Comparison of ENCODE assay signal across 8 cellular contexts in genomic region chr10:98135222-98135899, GRCh38. TPM values are rescaled to one million over a fixed set of nuclear protein-coding genes. Genes with fewer than 3 reads are reported as not detected.
DNase-seq lines count a peak whose midpoint lies in the region; ATAC-seq and TF ChIP-seq lines count a peak whose summit lies in the region.

No MANE protein-coding gene starts in this region.

- peaks cover 3% of the 10 kb centered on the region for H3K36me3 ChIP-seq in OCI-LY3 (replicated peaks; ENCODE audit: low read depth, low read length)
- no peaks in the 10 kb centered on the region for H3K36me3 ChIP-seq in esophagus muscularis mucosa
- H3K36me3 ChIP-seq in osteoblast (ENCODE audit: insufficient read depth, low read length), result no peaks in the 10 kb centered on the region

- no peaks in the 10 kb centered on the region for H3K27me3 Mint-ChIP-seq in activated naive CD4-positive, alpha-beta T cell treated with anti-CD3 and anti-CD28 coated beads, Interleukin-2, amount 50 U/mL, for 24 hours

- H3K27ac ChIP-seq in OCI-LY3 (ENCODE audit: low read length) (peak overlapping the region; percentile 98), esophagus muscularis mucosa (replicated peaks in 1 of 4) (peak overlapping the region; percentile 87 to 93 (median 88)), osteoblast (ENCODE audit: low read depth, low read length) (peak overlapping the region; percentile 94)

- H3K27me3 ChIP-seq in OCI-LY3 (ENCODE audit: low read depth, low read length) (no peaks in the 10 kb centered on the region), esophagus muscularis mucosa (no peaks in the 10 kb centered on the region), osteoblast (ENCODE audit: insufficient read depth, low read length) (no peaks in the 10 kb centered on the region)

- WGBS in esophagus muscularis mucosa, result 22% methylated on average over 13 of the region's 13 CpGs

- peak overlapping the region; percentile 99 for H3K9ac ChIP-seq in OCI-LY3 (ENCODE audit: low read length)

- H3K4me3 Mint-ChIP-seq in activated naive CD4-positive, alpha-beta T cell treated with anti-CD3 and anti-CD28 coated beads, Interleukin-2, amount 50 U/mL, for 24 hours, result peak overlapping the region; percentile 95

- no peak for ATAC-seq in GM18870 (IDR thresholded peaks at IDR 0.05; ENCODE audit: unreplicated experiment)

- H4K20me1 ChIP-seq in OCI-LY3 (ENCODE audit: insufficient read depth, low read length) (peaks cover 22% of the 10 kb centered on the region), osteoblast (ENCODE audit: insufficient read depth, low read length) (no peaks in the 10 kb centered on the region)

- intact Hi-C loops in esophagus muscularis mucosa (cut with DNase I), result no loop called here

- peaks cover 62% of the 10 kb centered on the region for H3K4me1 Mint-ChIP-seq in activated naive CD4-positive, alpha-beta T cell treated with anti-CD3 and anti-CD28 coated beads, Interleukin-2, amount 50 U/mL, for 24 hours

- peaks cover 1% of the 10 kb centered on the region for H3K36me3 Mint-ChIP-seq in activated naive CD4-positive, alpha-beta T cell treated with anti-CD3 and anti-CD28 coated beads, Interleukin-2, amount 50 U/mL, for 24 hours

- TF ChIP-seq CTCF in OCI-LY3 (IDR thresholded peaks at IDR 0.05; ENCODE audit: low read depth, low read length) (no peak), esophagus muscularis mucosa (IDR thresholded peaks at IDR 0.05) (no peak), osteoblast (IDR thresholded peaks at IDR 0.05; ENCODE audit: extremely low read depth, low read depth, low read length) (no peak)

- no peaks in the 10 kb centered on the region for H3K9me3 ChIP-seq in OCI-LY3 (ENCODE audit: insufficient read depth, low read length)
- H3K9me3 ChIP-seq in esophagus muscularis mucosa, result no peaks in the 10 kb centered on the region
- H3K9me3 ChIP-seq in osteoblast (ENCODE audit: low read depth, low read length), result no peaks in the 10 kb centered on the region

- DNase-seq in activated naive CD4-positive, alpha-beta T cell treated with anti-CD3 and anti-CD28 coated beads, Interleukin-2, amount 50 U/mL, for 16 hours, result no peak
- DNase-seq in esophagus muscularis mucosa (ENCODE audit: extremely low spot score), result no peak
- DNase-seq in osteoblast (ENCODE audit: insufficient read length, low spot score, missing footprints), result no peak
- no peak for DNase-seq in pons (ENCODE audit: low spot score)
- DNase-seq in D341Med (ENCODE audit: low spot score), result no peak

- H3K9me3 Mint-ChIP-seq in activated naive CD4-positive, alpha-beta T cell treated with anti-CD3 and anti-CD28 coated beads, Interleukin-2, amount 50 U/mL, for 24 hours, result peaks cover 5% of the 10 kb centered on the region

- H3K4me3 ChIP-seq in OCI-LY3 (ENCODE audit: low read length) (peak overlapping the region; percentile 100), esophagus muscularis mucosa (peak overlapping the region; percentile 70 to 95 (median 94)), osteoblast (ENCODE audit: insufficient read depth, low read length) (peak overlapping the region; percentile 92)

- no peak for TF ChIP-seq EP300 in esophagus muscularis mucosa (IDR thresholded peaks at IDR 0.05)

- H3K4me2 ChIP-seq in OCI-LY3 (ENCODE audit: low read length) (peak overlapping the region; percentile 99), osteoblast (ENCODE audit: insufficient read depth, low read length) (peak overlapping the region; percentile 96)

- no peak for TF ChIP-seq POLR2A in esophagus muscularis mucosa (IDR thresholded peaks at IDR 0.05; ENCODE audit: low read depth)

- peak overlapping the region; percentile 87 for H3K27ac Mint-ChIP-seq in activated naive CD4-positive, alpha-beta T cell treated with anti-CD3 and anti-CD28 coated beads, Interleukin-2, amount 50 U/mL, for 24 hours

- H2AFZ ChIP-seq in OCI-LY3 (ENCODE audit: low read depth, low read length) (no peak overlapping the region; the same call in 1 of the 2 replicates), osteoblast (ENCODE audit: low read length) (peak overlapping the region; percentile 95)

- H3K79me2 ChIP-seq in OCI-LY3 (ENCODE audit: low read length) (peaks cover 58% of the 10 kb centered on the region), osteoblast (ENCODE audit: insufficient read depth, low read length) (peaks cover 58% of the 10 kb centered on the region)

- H3K4me1 ChIP-seq in OCI-LY3 (ENCODE audit: low read length) (peaks cover 37% of the 10 kb centered on the region), esophagus muscularis mucosa (peaks cover 4 to 38% (median 29%) of the 10 kb centered on the region in 4 donors), osteoblast (ENCODE audit: insufficient read depth, low read length) (peaks cover 6% of the 10 kb centered on the region)

RNA-seq across cellular contexts. Expression of gene R3HCC1L, which starts 0.9 kb away (rescaled TPM):
- total RNA-seq in esophagus muscularis mucosa (10 to 100 TPM in 1 of 4 donors, 1 to 10 TPM in 3; 9.0 to 11.6 (median 9.9) TPM), osteoblast (13.3 and 15.9 TPM in 2 replicates)
